1 cellular context compared by ENCODE assay signal in genomic region chr15:89333959-89334509, GRCh38.
TF ChIP-seq lines count a peak whose summit lies in the region.

No MANE protein-coding gene starts in this region.

TF ChIP-seq in K562, 482 proteins besides CTCF, POLR2A, EP300 and RAD21 (continued from another document and continues in another):
- TF ChIP-seq MGA (IDR thresholded peaks at IDR 0.05) (peak; percentile 38), MCM7 (IDR thresholded peaks at IDR 0.05) (no peak), OTX1 (CRISPR knock-in tag; IDR thresholded peaks at IDR 0.05) (no peak), HDAC6 (IDR thresholded peaks at IDR 0.05; ENCODE audit: low read depth, low read length) (no peak), POLR2AphosphoS2 (IDR thresholded peaks at IDR 0.05; ENCODE audit: low read length) (no peak), CTBP1 (IDR thresholded peaks at IDR 0.05; ENCODE audit: borderline replicate concordance) (no peak), THRAP3 (IDR thresholded peaks at IDR 0.05; ENCODE audit: borderline replicate concordance) (no peak), ZBTB43 (CRISPR knock-in tag; IDR thresholded peaks at IDR 0.05) (no peak), ZNF140 (CRISPR knock-in tag; IDR thresholded peaks at IDR 0.05) (no peak), PTTG1 (tag; IDR thresholded peaks at IDR 0.05; ENCODE audit: low read depth) (no peak), ETS2 (tag; IDR thresholded peaks at IDR 0.05; ENCODE audit: borderline replicate concordance, poor library complexity, severe bottlenecking) (no peak), NR3C1 (CRISPR knock-in tag; IDR thresholded peaks at IDR 0.05) (no peak), CHD1 (IDR thresholded peaks at IDR 0.05; ENCODE audit: low read length) (no peak), JUN (IDR thresholded peaks at IDR 0.05; ENCODE audit: borderline replicate concordance, low read depth, low read length) (no peak), JUN (CRISPR knock-in tag; IDR thresholded peaks at IDR 0.05; ENCODE audit: borderline replicate concordance) (peak; percentile 84; the same call in 1 of the 2 replicates), TARDBP (IDR thresholded peaks at IDR 0.05) (no peak), HMGXB4 (CRISPR knock-in tag; IDR thresholded peaks at IDR 0.05) (no peak), CREB3 (tag; conservative IDR thresholded peaks at IDR 0.05; ENCODE audit: low read depth) (no peak), NBN (IDR thresholded peaks at IDR 0.05; ENCODE audit: low read depth) (no peak), ZBTB49 (CRISPR knock-in tag; IDR thresholded peaks at IDR 0.05; ENCODE audit: borderline replicate concordance) (no peak), FOXA3 (CRISPR knock-in tag; conservative IDR thresholded peaks at IDR 0.05 in 1 of 2, IDR thresholded peaks at IDR 0.05 in 1 of 2) (0 out of 4 replicates have a peak, but pooled peaks of 1 of the 2 experiments have one; percentile 60), ZNF175 (CRISPR knock-in tag; IDR thresholded peaks at IDR 0.05; ENCODE audit: low read depth) (no peak), KDM1A (IDR thresholded peaks at IDR 0.05) (no peak), ZNF766 (CRISPR knock-in tag; conservative IDR thresholded peaks at IDR 0.05) (no peak), ZNF41 (CRISPR knock-in tag; conservative IDR thresholded peaks at IDR 0.05) (no peak), RBBP5 (IDR thresholded peaks at IDR 0.05; ENCODE audit: borderline replicate concordance, insufficient read depth, low read length, poor library complexity, severe bottlenecking) (no peak), SIN3B (IDR thresholded peaks at IDR 0.05; ENCODE audit: low read depth) (no peak), ZNF785 (CRISPR knock-in tag; IDR thresholded peaks at IDR 0.05) (no peak), KLF13 (tag; IDR thresholded peaks at IDR 0.05; ENCODE audit: borderline replicate concordance, low read depth) (no peak), NFATC3 (IDR thresholded peaks at IDR 0.05) (no peak), ZNF764 (CRISPR knock-in tag; IDR thresholded peaks at IDR 0.05; ENCODE audit: low read depth) (no peak), NKRF (IDR thresholded peaks at IDR 0.05; ENCODE audit: borderline replicate concordance) (peak; percentile 65), HDAC2 (IDR thresholded peaks at IDR 0.05) (no peak), E2F1 (CRISPR knock-in tag; IDR thresholded peaks at IDR 0.05) (no peak), CEBPG (CRISPR knock-in tag; IDR thresholded peaks at IDR 0.05) (0 out of 2 replicates have a peak, but pooled peaks have one; percentile 12), CEBPG (tag; conservative IDR thresholded peaks at IDR 0.05 in 1 of 2, IDR thresholded peaks at IDR 0.05 in 1 of 2) (no peak), DPF2 (IDR thresholded peaks at IDR 0.05) (no peak), HNRNPUL1 (IDR thresholded peaks at IDR 0.05; ENCODE audit: low read length) (no peak), SMAD3 (CRISPR knock-in tag; conservative IDR thresholded peaks at IDR 0.05) (no peak), BCOR (IDR thresholded peaks at IDR 0.05) (peak; percentile 14; the same call in 1 of the 2 replicates), MECOM (CRISPR knock-in tag; IDR thresholded peaks at IDR 0.05) (no peak)
